Comparison of ENCODE assay signal across 8 cellular contexts in the genomic region with DNA sequence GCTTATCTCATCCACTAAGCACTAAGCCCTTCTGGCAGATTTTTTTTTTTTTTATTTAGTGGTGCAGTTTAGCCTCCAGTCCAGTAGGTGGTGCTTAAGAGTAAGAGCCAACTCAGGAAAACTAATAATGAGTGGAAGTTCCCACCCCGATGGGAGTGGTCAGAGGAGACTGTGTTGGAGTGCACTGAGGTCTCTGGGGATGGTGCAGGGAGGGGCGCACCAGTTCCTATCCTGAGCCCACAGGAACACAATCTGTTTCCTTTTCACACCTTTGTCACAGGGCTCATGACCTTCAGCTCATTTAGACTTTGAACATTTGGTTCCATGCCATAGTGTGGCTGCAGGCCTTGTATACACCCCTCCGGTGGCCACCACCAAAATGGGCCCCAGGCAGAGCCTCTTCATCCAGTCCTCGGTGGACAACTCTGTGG.
DNase-seq lines count a peak whose midpoint lies in the region; ATAC-seq, FAIRE-seq and TF ChIP-seq lines count a peak whose summit lies in the region.

No MANE protein-coding gene starts in this region.

- H3K27ac ChIP-seq in endothelial cell of umbilical vein (ENCODE audit: insufficient read depth, low read depth, low read length) (no peak overlapping the region), spleen (no peak overlapping the region)

- DNase-seq in Jurkat, Clone E6-1 (ENCODE audit: low read depth, low spot score) = peak; percentile 23
- DNase-seq in endothelial cell of umbilical vein (ENCODE audit: low read depth, low spot score) (no peak), spleen (no peak), LoVo (ENCODE audit: low spot score) (no peak), kidney tubule cell (ENCODE audit: low spot score) (no peak)
- no peak for DNase-seq in activated CD8-positive, alpha-beta memory T cell treated with anti-CD3 and anti-CD28 coated beads, Interleukin-2, amount 50 U/mL, for 4 hours

- POLR2A ChIA-PET in endothelial cell of umbilical vein (lab: Charles Lee) = no interaction called here

- no peak for TF ChIP-seq POLR2A in endothelial cell of umbilical vein (IDR thresholded peaks at IDR 0.05; ENCODE audit: low read depth, low read length)
- TF ChIP-seq POLR2A in spleen (IDR thresholded peaks at IDR 0.05) = no peak

- FAIRE-seq in endothelial cell of umbilical vein (lab: Jason Lieb, UNC) = no peak

- no peak overlapping the region for H2AFZ ChIP-seq in endothelial cell of umbilical vein (ENCODE audit: low read depth, low read length)

- peak; percentile 72 for TF ChIP-seq CTCF in GM12873 (IDR thresholded peaks at IDR 0.05; ENCODE audit: insufficient read depth, low read depth, low read length, missing control alignments)
- TF ChIP-seq CTCF in endothelial cell of umbilical vein (IDR thresholded peaks at IDR 0.05; ENCODE audit: extremely low read depth in 1 of 2, insufficient read depth in 1 of 2, low read depth in 1 of 2, low read length in 2 of 2) = peak; percentile 36
- TF ChIP-seq CTCF in spleen (IDR thresholded peaks at IDR 0.05 in 8 of 11, conservative IDR thresholded peaks at IDR 0.05 in 3 of 11) = peak in 9 of 11 experiments; percentile 12 to 51 (median 40)

- H3K9ac ChIP-seq in endothelial cell of umbilical vein (replicated peaks; ENCODE audit: extremely low read depth, insufficient read depth, low read length) = no peak overlapping the region

- H3K4me1 ChIP-seq in endothelial cell of umbilical vein (ENCODE audit: control insufficient read depth, extremely low read depth, insufficient read depth, low read length) = no peaks in the 10 kb centered on the region
- no peaks in the 10 kb centered on the region for H3K4me1 ChIP-seq in spleen

- WGBS in spleen, 5 donors = 59 to 73% (median 66%) methylated on average over 4 of the region's 4 CpGs

- H3K4me3 ChIP-seq in Jurkat, Clone E6-1 (ENCODE audit: low read length) = no peak overlapping the region
- no peak overlapping the region for H3K4me3 ChIP-seq in endothelial cell of umbilical vein (replicated peaks in 1 of 3; ENCODE audit: insufficient read depth in 1 of 3, low read depth in 1 of 3, low read length in 3 of 3)
- no peak overlapping the region for H3K4me3 ChIP-seq in spleen

- CTCF ChIA-PET in endothelial cell of umbilical vein (lab: Charles Lee) = no interaction called here

- H4K20me1 ChIP-seq in endothelial cell of umbilical vein (replicated peaks; ENCODE audit: control insufficient read depth, extremely low read depth, insufficient read depth, low read length) = no peaks in the 10 kb centered on the region

- H3K27me3 ChIP-seq in endothelial cell of umbilical vein (ENCODE audit: control insufficient read depth in 2 of 2, insufficient read depth in 2 of 2, low read length in 2 of 2) (no peaks in the 10 kb centered on the region), spleen (replicated peaks in 1 of 7) (no peaks in the 10 kb centered on the region)

- no peaks in the 10 kb centered on the region for H3K9me1 ChIP-seq in endothelial cell of umbilical vein (replicated peaks; ENCODE audit: control insufficient read depth, extremely low read depth, insufficient read depth, low read length)

- intact Hi-C loops in endothelial cell of umbilical vein (cut with micrococcal nuclease) (loop anchor here (1.0 to 10.0 kb wide), 3 partner anchors 198 to 1041 kb away; no protein-coding TSS in a partner anchor), spleen (cut with DNase I; ENCODE audit: low total_unique reads) (no loop called here)

- H3K79me2 ChIP-seq in endothelial cell of umbilical vein (ENCODE audit: control insufficient read depth, insufficient read depth, low read length) = no peaks in the 10 kb centered on the region

- ATAC-seq in GM21576 (IDR thresholded peaks at IDR 0.05; ENCODE audit: unreplicated experiment) = peak; percentile 89

- dilution Hi-C loops in endothelial cell of umbilical vein (cut with MboI; ENCODE audit: extremely low pct_ligation_motif_present, low sequenced_read_pairs) = no loop called here

- no TSS peak for BruUV-seq in endothelial cell of umbilical vein (replicated peaks; lab: Mats Ljungman, UMichigan)

- no peak overlapping the region for H3K4me2 ChIP-seq in endothelial cell of umbilical vein (ENCODE audit: insufficient read depth, low read length)

- H3K36me3 ChIP-seq in endothelial cell of umbilical vein (ENCODE audit: control insufficient read depth in 2 of 2, extremely low read depth in 1 of 2, insufficient read depth in 2 of 2, low read length in 2 of 2) = no peaks in the 10 kb centered on the region
- no peaks in the 10 kb centered on the region for H3K36me3 ChIP-seq in spleen

- H3K9me3 ChIP-seq in endothelial cell of umbilical vein (replicated peaks; ENCODE audit: control insufficient read depth, insufficient read depth, low read length) (no peaks in the 10 kb centered on the region), spleen (peaks cover 0 to 23% (median 1%) of the 10 kb centered on the region in 8 donors)

TF ChIP-seq in endothelial cell of umbilical vein, 7 proteins besides CTCF, POLR2A, EP300 and RAD21:
- TF ChIP-seq JUN (IDR thresholded peaks at IDR 0.05; ENCODE audit: borderline replicate concordance, insufficient read depth, insufficient read length, low read depth) (no peak), POLR2AphosphoS5 (IDR thresholded peaks at IDR 0.05; ENCODE audit: insufficient read depth, low read depth, low read length) (no peak), MYC (IDR thresholded peaks at IDR 0.05; ENCODE audit: low read depth, low read length) (no peak), GATA2 (IDR thresholded peaks at IDR 0.05; ENCODE audit: insufficient read depth, insufficient read length, low read depth, low read length) (no peak), FOS (IDR thresholded peaks at IDR 0.05; ENCODE audit: borderline replicate concordance, insufficient read depth, low read length) (no peak), MAX (IDR thresholded peaks at IDR 0.05; ENCODE audit: insufficient read depth, insufficient read length) (no peak), EZH2 (IDR thresholded peaks at IDR 0.05; ENCODE audit: borderline replicate concordance, low read depth, low read length, severe bottlenecking) (no peak)
